In genomic region chr9:126229501-126229900, GRCh38 we compare ENCODE assay signal across 4 cellular contexts.
"Had no signal": no experiment of that assay in that cellular context is flagged by ENCODE, and none has a peak within 500 bp of the region (broad histone marks: within the 10 kb centered on the region; RNA-seq: fewer than 3 reads in every experiment).

No MANE protein-coding gene starts in this region.

- H3K4me1 ChIP-seq: ascending aorta had no signal

- H3K27ac ChIP-seq: ascending aorta, cardiac muscle cell, WERI-Rb-1 had no signal

- H3K4me3 ChIP-seq: ascending aorta, cardiac muscle cell had no signal

- H3K9me3 ChIP-seq: ascending aorta had no signal

- H3K27me3 ChIP-seq: ascending aorta, cardiac muscle cell had no signal

- H3K36me3 ChIP-seq: ascending aorta, cardiac muscle cell, WERI-Rb-1 had no signal

- DNase-seq: activated gamma-delta T cell had no signal
